In genomic region chr2:60532421-60532820, GRCh38 we compare ENCODE assay signal across 17 cellular contexts. TPM values are rescaled to one million over a fixed set of nuclear protein-coding genes. Genes with fewer than 3 reads are reported as not detected.
DNase-seq lines count a peak whose midpoint lies in the region; ATAC-seq and TF ChIP-seq lines count a peak whose summit lies in the region.
"Had no signal": no experiment of that assay in that cellular context is flagged by ENCODE, and none has a peak within 500 bp of the region (broad histone marks: within the 10 kb centered on the region; RNA-seq: fewer than 3 reads in every experiment).

No MANE protein-coding gene starts in this region.

- no peaks in the 10 kb centered on the region for H3K36me3 ChIP-seq in ES-I3 (ENCODE audit: insufficient read depth, low read length)
- H3K36me3 ChIP-seq in SK-N-SH (replicated peaks in 1 of 2; ENCODE audit: control insufficient read depth in 1 of 2, insufficient read depth in 2 of 2, low read length in 1 of 2) = no peaks in the 10 kb centered on the region
- H3K36me3 ChIP-seq in upper lobe of right lung = no peaks in the 10 kb centered on the region

- H3K79me2 ChIP-seq in SK-N-SH (ENCODE audit: insufficient read depth) = peaks cover 31% of the 10 kb centered on the region; the same call in 1 of the 2 replicates

- peak overlapping the region; percentile 76 for H3K4me2 ChIP-seq in SK-N-SH

- ATAC-seq in upper lobe of right lung = no peak
- ATAC-seq: Right ventricle myocardium inferior had no signal

- H3K4me1 ChIP-seq in ES-I3 (ENCODE audit: insufficient read depth, low read length) = peaks cover 84% of the 10 kb centered on the region
- H3K4me1 ChIP-seq in SK-N-SH (ENCODE audit: control insufficient read depth in 1 of 2, insufficient read depth in 2 of 2, low read depth in 1 of 2, low read length in 1 of 2) = peaks cover 21 to 23% of the 10 kb centered on the region in 2 experiments
- H3K4me1 ChIP-seq in upper lobe of right lung = peaks cover 21% of the 10 kb centered on the region

- TF ChIP-seq CTCF in SK-N-SH (IDR thresholded peaks at IDR 0.05) (no peak), upper lobe of right lung (IDR thresholded peaks at IDR 0.05) (no peak)

- no peaks in the 10 kb centered on the region for H3F3A ChIP-seq in SK-N-SH (replicated peaks; ENCODE audit: insufficient read depth)

- H3K9me3 ChIP-seq in ES-I3 (ENCODE audit: control insufficient read depth, insufficient read depth, low read length) (no peaks in the 10 kb centered on the region), SK-N-SH (no peaks in the 10 kb centered on the region), upper lobe of right lung (no peaks in the 10 kb centered on the region)

- CTCF ChIA-PET in SK-N-SH (lab: Yijun Ruan, JAX) = interaction anchor here (0.6 kb wide), 1 partner anchor 462 kb away, joined by 3 read pairs; no protein-coding TSS in a partner anchor

- WGBS in SK-N-SH (ENCODE audit: low lambda C conversion rate) = 42% methylated on average over 3 of the region's 3 CpGs

- TF ChIP-seq RAD21 in SK-N-SH (IDR thresholded peaks at IDR 0.05; ENCODE audit: low read length) = no peak

- no peak for TF ChIP-seq EP300 in SK-N-SH (IDR thresholded peaks at IDR 0.05; ENCODE audit: borderline replicate concordance in 1 of 2, low read depth in 1 of 2, low read length in 1 of 2)

- H3K9ac ChIP-seq in ES-I3 (ENCODE audit: low read depth, low read length) (0 out of 2 replicates have a peak overlapping the region, but pooled peaks have one; percentile 5), SK-N-SH (no peak overlapping the region)

- intact Hi-C loops in upper lobe of right lung (cut with DNase I) = no loop called here

- DNase-seq in SK-N-SH = no peak
- DNase-seq in fibroblast of peridontal ligament (ENCODE audit: extremely low read depth) = peak; percentile 82
- no peak for DNase-seq in EL
- DNase-seq in NCI-H69 (lab: John Stamatoyannopoulos, UW) = no peak
- DNase-seq in inferior parietal cortex (ENCODE audit: extremely low spot score) = no peak
- DNase-seq in upper lobe of right lung = no peak
- DNase-seq: activated CD4-positive, alpha-beta T cell treated with anti-CD3 and anti-CD28 coated beads, Interleukin-2, amount 50 U/mL, for 48 hours; amygdala; C1 segment of cervical spinal cord; cortex of kidney; MM.1S; NCI-H2029 treated with DMSO at 0.1 percent for 48 hours; nucleus accumbens; small intestine had no signal

- H3K4me3 ChIP-seq in SK-N-SH (ENCODE audit: low read depth in 2 of 2, low read length in 1 of 2) (peak overlapping the region in 1 of 2 experiments; percentile 25; a peak in 1 of 4 replicates), skin epidermis (no peak overlapping the region), upper lobe of right lung (no peak overlapping the region)

- H4K20me1 ChIP-seq in SK-N-SH (ENCODE audit: insufficient read depth) = no peaks in the 10 kb centered on the region

- no peak overlapping the region; the same call in 1 of the 2 replicates for H2AFZ ChIP-seq in SK-N-SH (ENCODE audit: low read depth)

- H3K9me2 ChIP-seq in SK-N-SH = no peaks in the 10 kb centered on the region

- POLR2A ChIA-PET in SK-N-SH (lab: Yijun Ruan, JAX) = no interaction called here

- H3K27ac ChIP-seq in SK-N-SH (ENCODE audit: low read depth in 2 of 2, low read length in 1 of 2) (peak overlapping the region in 1 of 2 experiments; percentile 13; a peak in 2 of 4 replicates), skin epidermis (peak overlapping the region in 14 of 21 experiments; percentile 8 to 88 (median 77)), upper lobe of right lung (no peak overlapping the region)

- H3K27me3 ChIP-seq in SK-N-SH (ENCODE audit: insufficient read depth) (no peaks in the 10 kb centered on the region), upper lobe of right lung (peaks cover 14% of the 10 kb centered on the region)

TF ChIP-seq in SK-N-SH, 30 proteins besides CTCF, POLR2A, EP300 and RAD21:
- TF ChIP-seq GATA2 (CRISPR knock-in tag; IDR thresholded peaks at IDR 0.05) = no peak
- TF ChIP-seq CHD2 (IDR thresholded peaks at IDR 0.05; ENCODE audit: low read length, partially characterized antibody) = no peak
- TF ChIP-seq TCF12 (IDR thresholded peaks at IDR 0.05) = peak; percentile 50
- no peak for TF ChIP-seq FOXM1 (IDR thresholded peaks at IDR 0.05; ENCODE audit: low read depth)
- peak; percentile 21; the same call in 1 of the 2 replicates for TF ChIP-seq TEAD4 (IDR thresholded peaks at IDR 0.05; ENCODE audit: borderline replicate concordance, insufficient read depth)

RNA-seq across cellular contexts. Expression of gene BCL11A, which starts 21.0 kb away (rescaled TPM):
- 1.9 and 2.4 TPM in 2 replicates for polyA plus RNA-seq in SK-N-SH (2012; rRNA removed)
- polyA plus RNA-seq in SK-N-SH (2012; cell fraction: cytosol; rRNA removed) = 1.8 and 2.3 TPM in 2 replicates
- polyA plus RNA-seq in SK-N-SH (2012; cell fraction: nucleus; rRNA removed) = 3.6 and 5.5 TPM in 2 replicates
- 10.3 TPM for total RNA-seq in upper lobe of right lung
